In the genomic region with DNA sequence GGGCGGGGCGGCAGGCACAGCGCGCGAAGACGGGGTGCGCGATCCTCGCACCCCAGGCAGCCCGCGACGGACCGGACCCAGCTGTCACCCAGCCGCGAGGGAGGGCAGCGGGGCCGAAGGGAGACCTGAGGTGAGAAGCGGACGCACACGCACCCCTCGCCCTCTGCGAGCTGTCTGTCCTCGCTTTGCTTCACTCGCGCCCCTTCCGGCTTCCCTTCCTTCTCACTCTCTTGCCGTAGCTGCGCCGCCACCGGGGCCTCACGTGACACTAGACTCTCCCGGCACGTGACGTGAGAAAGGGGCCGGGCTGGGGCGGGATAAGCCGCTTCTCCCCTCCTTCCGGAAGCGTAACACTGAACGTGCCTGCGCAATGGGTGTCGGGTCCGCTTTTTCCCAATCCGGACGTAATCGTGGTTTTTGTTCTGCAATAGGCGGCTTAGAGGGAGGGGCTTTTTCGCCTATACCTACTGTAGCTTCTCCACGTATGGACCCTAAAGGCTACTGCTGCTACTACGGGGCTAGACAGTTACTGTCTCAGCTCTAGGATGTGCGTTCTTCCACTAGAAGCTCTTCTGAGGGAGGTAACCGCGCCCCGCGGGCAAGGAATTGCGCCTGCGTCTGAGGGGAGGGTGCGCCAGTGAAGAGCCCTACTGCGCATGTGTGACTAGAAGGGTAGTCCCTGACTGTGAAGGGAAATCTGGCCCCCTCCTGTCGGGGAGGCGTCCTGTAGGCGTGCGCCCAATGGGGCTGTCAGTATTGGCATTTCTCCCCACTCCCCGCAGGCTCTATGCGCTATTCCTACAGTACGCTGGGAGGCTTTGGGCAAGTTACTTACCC, we compare ENCODE assay signal across 1 cellular context.
TF ChIP-seq lines count a peak whose summit lies in the region.

A gene (minus strand): TSS at position 270 of the 837 bp plus-strand sequence. CDS start 434 bp downstream, outside the sequence.
A gene with protein sequence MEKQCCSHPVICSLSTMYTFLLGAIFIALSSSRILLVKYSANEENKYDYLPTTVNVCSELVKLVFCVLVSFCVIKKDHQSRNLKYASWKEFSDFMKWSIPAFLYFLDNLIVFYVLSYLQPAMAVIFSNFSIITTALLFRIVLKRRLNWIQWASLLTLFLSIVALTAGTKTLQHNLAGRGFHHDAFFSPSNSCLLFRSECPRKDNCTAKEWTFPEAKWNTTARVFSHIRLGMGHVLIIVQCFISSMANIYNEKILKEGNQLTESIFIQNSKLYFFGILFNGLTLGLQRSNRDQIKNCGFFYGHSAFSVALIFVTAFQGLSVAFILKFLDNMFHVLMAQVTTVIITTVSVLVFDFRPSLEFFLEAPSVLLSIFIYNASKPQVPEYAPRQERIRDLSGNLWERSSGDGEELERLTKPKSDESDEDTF (plus strand): TSS at position 353 of the 837 bp plus-strand sequence. CDS start 1,359 bp downstream, outside the sequence.

TF ChIP-seq in HepG2, 621 proteins besides CTCF, POLR2A, EP300 and RAD21 (continued from another document and continues in another):
- TF ChIP-seq, protein P1, sequence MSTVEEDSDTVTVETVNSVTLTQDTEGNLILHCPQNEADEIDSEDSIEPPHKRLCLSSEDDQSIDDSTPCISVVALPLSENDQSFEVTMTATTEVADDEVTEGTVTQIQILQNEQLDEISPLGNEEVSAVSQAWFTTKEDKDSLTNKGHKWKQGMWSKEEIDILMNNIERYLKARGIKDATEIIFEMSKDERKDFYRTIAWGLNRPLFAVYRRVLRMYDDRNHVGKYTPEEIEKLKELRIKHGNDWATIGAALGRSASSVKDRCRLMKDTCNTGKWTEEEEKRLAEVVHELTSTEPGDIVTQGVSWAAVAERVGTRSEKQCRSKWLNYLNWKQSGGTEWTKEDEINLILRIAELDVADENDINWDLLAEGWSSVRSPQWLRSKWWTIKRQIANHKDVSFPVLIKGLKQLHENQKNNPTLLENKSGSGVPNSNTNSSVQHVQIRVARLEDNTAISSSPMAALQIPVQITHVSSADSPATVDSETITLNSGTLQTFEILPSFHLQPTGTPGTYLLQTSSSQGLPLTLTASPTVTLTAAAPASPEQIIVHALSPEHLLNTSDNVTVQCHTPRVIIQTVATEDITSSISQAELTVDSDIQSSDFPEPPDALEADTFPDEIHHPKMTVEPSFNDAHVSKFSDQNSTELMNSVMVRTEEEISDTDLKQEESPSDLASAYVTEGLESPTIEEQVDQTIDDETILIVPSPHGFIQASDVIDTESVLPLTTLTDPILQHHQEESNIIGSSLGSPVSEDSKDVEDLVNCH (CRISPR knock-in tag; IDR thresholded peaks at IDR 0.05), result no peak
- no peak for TF ChIP-seq ZNF678 (CRISPR knock-in tag; IDR thresholded peaks at IDR 0.05)
- no peak for TF ChIP-seq ZNF619 (CRISPR knock-in tag; IDR thresholded peaks at IDR 0.05)
- TF ChIP-seq, protein P2, sequence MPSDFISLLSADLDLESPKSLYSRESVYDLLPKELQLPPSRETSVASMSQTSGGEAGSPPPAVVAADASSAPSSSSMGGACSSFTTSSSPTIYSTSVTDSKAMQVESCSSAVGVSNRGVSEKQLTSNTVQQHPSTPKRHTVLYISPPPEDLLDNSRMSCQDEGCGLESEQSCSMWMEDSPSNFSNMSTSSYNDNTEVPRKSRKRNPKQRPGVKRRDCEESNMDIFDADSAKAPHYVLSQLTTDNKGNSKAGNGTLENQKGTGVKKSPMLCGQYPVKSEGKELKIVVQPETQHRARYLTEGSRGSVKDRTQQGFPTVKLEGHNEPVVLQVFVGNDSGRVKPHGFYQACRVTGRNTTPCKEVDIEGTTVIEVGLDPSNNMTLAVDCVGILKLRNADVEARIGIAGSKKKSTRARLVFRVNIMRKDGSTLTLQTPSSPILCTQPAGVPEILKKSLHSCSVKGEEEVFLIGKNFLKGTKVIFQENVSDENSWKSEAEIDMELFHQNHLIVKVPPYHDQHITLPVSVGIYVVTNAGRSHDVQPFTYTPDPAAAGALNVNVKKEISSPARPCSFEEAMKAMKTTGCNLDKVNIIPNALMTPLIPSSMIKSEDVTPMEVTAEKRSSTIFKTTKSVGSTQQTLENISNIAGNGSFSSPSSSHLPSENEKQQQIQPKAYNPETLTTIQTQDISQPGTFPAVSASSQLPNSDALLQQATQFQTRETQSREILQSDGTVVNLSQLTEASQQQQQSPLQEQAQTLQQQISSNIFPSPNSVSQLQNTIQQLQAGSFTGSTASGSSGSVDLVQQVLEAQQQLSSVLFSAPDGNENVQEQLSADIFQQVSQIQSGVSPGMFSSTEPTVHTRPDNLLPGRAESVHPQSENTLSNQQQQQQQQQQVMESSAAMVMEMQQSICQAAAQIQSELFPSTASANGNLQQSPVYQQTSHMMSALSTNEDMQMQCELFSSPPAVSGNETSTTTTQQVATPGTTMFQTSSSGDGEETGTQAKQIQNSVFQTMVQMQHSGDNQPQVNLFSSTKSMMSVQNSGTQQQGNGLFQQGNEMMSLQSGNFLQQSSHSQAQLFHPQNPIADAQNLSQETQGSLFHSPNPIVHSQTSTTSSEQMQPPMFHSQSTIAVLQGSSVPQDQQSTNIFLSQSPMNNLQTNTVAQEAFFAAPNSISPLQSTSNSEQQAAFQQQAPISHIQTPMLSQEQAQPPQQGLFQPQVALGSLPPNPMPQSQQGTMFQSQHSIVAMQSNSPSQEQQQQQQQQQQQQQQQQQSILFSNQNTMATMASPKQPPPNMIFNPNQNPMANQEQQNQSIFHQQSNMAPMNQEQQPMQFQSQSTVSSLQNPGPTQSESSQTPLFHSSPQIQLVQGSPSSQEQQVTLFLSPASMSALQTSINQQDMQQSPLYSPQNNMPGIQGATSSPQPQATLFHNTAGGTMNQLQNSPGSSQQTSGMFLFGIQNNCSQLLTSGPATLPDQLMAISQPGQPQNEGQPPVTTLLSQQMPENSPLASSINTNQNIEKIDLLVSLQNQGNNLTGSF (CRISPR knock-in tag; IDR thresholded peaks at IDR 0.05), result peak; percentile 53; the same call in 1 of the 2 replicates
- peak; percentile 82; the same call in 1 of the 2 replicates for TF ChIP-seq ZNF607 (CRISPR knock-in tag; IDR thresholded peaks at IDR 0.05; ENCODE audit: borderline replicate concordance)
- TF ChIP-seq ZNF605 (CRISPR knock-in tag; IDR thresholded peaks at IDR 0.05), result peak; percentile 91
- TF ChIP-seq KDM3A (CRISPR knock-in tag; IDR thresholded peaks at IDR 0.05; ENCODE audit: low read depth), result no peak
- TF ChIP-seq NFKB2 (CRISPR knock-in tag; IDR thresholded peaks at IDR 0.05; ENCODE audit: borderline replicate concordance), result peak; percentile 87; the same call in 1 of the 2 replicates
- peak; percentile 94 for TF ChIP-seq ZFP36L1 (CRISPR knock-in tag; IDR thresholded peaks at IDR 0.05)
- no peak for TF ChIP-seq IKZF1 (IDR thresholded peaks at IDR 0.05)
- TF ChIP-seq ZNF75D (CRISPR knock-in tag; IDR thresholded peaks at IDR 0.05; ENCODE audit: borderline replicate concordance), result no peak
- TF ChIP-seq, protein P3, sequence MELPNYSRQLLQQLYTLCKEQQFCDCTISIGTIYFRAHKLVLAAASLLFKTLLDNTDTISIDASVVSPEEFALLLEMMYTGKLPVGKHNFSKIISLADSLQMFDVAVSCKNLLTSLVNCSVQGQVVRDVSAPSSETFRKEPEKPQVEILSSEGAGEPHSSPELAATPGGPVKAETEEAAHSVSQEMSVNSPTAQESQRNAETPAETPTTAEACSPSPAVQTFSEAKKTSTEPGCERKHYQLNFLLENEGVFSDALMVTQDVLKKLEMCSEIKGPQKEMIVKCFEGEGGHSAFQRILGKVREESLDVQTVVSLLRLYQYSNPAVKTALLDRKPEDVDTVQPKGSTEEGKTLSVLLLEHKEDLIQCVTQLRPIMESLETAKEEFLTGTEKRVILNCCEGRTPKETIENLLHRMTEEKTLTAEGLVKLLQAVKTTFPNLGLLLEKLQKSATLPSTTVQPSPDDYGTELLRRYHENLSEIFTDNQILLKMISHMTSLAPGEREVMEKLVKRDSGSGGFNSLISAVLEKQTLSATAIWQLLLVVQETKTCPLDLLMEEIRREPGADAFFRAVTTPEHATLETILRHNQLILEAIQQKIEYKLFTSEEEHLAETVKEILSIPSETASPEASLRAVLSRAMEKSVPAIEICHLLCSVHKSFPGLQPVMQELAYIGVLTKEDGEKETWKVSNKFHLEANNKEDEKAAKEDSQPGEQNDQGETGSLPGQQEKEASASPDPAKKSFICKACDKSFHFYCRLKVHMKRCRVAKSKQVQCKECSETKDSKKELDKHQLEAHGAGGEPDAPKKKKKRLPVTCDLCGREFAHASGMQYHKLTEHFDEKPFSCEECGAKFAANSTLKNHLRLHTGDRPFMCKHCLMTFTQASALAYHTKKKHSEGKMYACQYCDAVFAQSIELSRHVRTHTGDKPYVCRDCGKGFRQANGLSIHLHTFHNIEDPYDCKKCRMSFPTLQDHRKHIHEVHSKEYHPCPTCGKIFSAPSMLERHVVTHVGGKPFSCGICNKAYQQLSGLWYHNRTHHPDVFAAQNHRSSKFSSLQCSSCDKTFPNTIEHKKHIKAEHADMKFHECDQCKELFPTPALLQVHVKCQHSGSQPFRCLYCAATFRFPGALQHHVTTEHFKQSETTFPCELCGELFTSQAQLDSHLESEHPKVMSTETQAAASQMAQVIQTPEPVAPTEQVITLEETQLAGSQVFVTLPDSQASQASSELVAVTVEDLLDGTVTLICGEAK (IDR thresholded peaks at IDR 0.05), result no peak
- TF ChIP-seq, protein P3 (CRISPR knock-in tag; IDR thresholded peaks at IDR 0.05), result no peak
- TF ChIP-seq MED13 (CRISPR knock-in tag; IDR thresholded peaks at IDR 0.05), result no peak
- TF ChIP-seq ZNF891 (CRISPR knock-in tag; IDR thresholded peaks at IDR 0.05), result peak; percentile 87
- TF ChIP-seq ZNF160 (CRISPR knock-in tag; IDR thresholded peaks at IDR 0.05), result no peak
- TF ChIP-seq PPARG (CRISPR knock-in tag; conservative IDR thresholded peaks at IDR 0.05), result peak; percentile 14; the same call in 1 of the 2 replicates
- TF ChIP-seq, protein P4, sequence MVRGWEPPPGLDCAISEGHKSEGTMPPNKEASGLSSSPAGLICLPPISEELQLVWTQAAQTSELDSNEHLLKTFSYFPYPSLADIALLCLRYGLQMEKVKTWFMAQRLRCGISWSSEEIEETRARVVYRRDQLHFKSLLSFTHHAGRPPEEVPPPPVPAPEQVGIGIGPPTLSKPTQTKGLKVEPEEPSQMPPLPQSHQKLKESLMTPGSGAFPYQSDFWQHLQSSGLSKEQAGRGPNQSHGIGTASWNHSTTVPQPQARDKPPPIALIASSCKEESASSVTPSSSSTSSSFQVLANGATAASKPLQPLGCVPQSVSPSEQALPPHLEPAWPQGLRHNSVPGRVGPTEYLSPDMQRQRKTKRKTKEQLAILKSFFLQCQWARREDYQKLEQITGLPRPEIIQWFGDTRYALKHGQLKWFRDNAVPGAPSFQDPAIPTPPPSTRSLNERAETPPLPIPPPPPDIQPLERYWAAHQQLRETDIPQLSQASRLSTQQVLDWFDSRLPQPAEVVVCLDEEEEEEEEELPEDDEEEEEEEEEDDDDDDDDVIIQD (CRISPR knock-in tag; IDR thresholded peaks at IDR 0.05; ENCODE audit: low read depth), result peak; percentile 9; the same call in 1 of the 2 replicates
- no peak for TF ChIP-seq ZNF781 (CRISPR knock-in tag; IDR thresholded peaks at IDR 0.05; ENCODE audit: borderline replicate concordance, not compliant biosample characterization)
- TF ChIP-seq ZBTB21 (CRISPR knock-in tag; IDR thresholded peaks at IDR 0.05), result 0 out of 2 replicates have a peak, but pooled peaks have one; percentile 24
- TF ChIP-seq, protein P5, sequence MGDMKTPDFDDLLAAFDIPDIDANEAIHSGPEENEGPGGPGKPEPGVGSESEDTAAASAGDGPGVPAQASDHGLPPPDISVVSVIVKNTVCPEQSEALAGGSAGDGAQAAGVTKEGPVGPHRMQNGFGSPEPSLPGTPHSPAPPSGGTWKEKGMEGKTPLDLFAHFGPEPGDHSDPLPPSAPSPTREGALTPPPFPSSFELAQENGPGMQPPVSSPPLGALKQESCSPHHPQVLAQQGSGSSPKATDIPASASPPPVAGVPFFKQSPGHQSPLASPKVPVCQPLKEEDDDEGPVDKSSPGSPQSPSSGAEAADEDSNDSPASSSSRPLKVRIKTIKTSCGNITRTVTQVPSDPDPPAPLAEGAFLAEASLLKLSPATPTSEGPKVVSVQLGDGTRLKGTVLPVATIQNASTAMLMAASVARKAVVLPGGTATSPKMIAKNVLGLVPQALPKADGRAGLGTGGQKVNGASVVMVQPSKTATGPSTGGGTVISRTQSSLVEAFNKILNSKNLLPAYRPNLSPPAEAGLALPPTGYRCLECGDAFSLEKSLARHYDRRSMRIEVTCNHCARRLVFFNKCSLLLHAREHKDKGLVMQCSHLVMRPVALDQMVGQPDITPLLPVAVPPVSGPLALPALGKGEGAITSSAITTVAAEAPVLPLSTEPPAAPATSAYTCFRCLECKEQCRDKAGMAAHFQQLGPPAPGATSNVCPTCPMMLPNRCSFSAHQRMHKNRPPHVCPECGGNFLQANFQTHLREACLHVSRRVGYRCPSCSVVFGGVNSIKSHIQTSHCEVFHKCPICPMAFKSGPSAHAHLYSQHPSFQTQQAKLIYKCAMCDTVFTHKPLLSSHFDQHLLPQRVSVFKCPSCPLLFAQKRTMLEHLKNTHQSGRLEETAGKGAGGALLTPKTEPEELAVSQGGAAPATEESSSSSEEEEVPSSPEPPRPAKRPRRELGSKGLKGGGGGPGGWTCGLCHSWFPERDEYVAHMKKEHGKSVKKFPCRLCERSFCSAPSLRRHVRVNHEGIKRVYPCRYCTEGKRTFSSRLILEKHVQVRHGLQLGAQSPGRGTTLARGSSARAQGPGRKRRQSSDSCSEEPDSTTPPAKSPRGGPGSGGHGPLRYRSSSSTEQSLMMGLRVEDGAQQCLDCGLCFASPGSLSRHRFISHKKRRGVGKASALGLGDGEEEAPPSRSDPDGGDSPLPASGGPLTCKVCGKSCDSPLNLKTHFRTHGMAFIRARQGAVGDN (CRISPR knock-in tag; IDR thresholded peaks at IDR 0.05), result peak; percentile 91
- no peak; the same call in 1 of the 2 replicates for TF ChIP-seq MEF2D (CRISPR knock-in tag; IDR thresholded peaks at IDR 0.05)
- peak; percentile 52 for TF ChIP-seq YY1 (IDR thresholded peaks at IDR 0.05; ENCODE audit: insufficient read depth, insufficient replicate concordance, low read depth, low read length)
